In the genomic region with DNA sequence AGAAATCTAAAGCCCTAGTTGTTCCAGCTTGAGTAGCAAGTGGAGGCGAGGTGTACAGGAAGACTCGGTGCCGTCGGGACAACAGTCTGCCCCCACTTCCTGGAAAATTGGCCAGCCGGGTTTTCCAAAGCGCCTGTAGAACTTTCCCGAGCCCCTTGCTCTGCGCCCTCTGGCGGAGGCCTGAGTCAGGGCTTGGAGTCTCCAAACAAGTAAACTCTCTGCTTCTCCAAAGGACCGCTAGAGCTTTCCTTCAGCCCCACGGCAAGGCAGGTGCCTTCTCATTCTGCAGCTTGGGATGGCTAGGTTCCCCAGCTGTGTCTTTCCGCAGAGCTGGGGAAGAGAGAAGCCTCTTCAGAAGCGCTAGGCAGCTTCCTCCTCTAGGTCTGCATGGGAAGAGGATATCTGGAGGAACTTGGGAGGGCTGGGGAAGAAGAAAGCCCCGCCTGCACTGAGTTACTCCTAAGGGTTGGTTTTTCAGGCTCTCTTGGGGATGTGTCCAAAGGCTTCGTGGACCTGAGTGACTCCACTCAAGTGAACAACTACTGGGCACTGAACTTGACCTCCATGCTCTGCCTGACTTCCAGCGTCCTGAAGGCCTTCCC, we compare ENCODE assay signal across 8 cellular contexts. TPM values are rescaled to one million over a fixed set of nuclear protein-coding genes. Genes with fewer than 3 reads are reported as not detected.
DNase-seq lines count a peak whose midpoint lies in the region; ATAC-seq and TF ChIP-seq lines count a peak whose summit lies in the region.

No MANE protein-coding gene starts in this region.

- peaks cover 0 to 5% of the 10 kb centered on the region in 2 donors for H3K36me3 ChIP-seq in body of pancreas (replicated peaks in 1 of 2; ENCODE audit: insufficient read depth in 1 of 2, low read depth in 2 of 2)

- H3K27ac ChIP-seq in body of pancreas = peak overlapping the region; percentile 53 to 97 (median 96)

- CTCF ChIA-PET in T-cell (lab: Charles Lee) = no interaction called here

- peaks cover 8 to 14% (median 10%) of the 10 kb centered on the region in 3 donors for H3K4me1 Mint-ChIP-seq in T-cell

- H3K9me3 ChIP-seq in body of pancreas = no peaks in the 10 kb centered on the region

- H3K27ac Mint-ChIP-seq in T-cell = no peak overlapping the region

- 5 to 13% methylated on average over 3 to 16 of the region's 16 CpGs for WGBS in body of pancreas, 2 donors

- H3K4me3 ChIP-seq in GM12865 (ENCODE audit: low read depth, low read length) (peak overlapping the region; percentile 78), body of pancreas (peak overlapping the region; percentile 30 to 72)

- H3K27me3 Mint-ChIP-seq in T-cell = peaks cover 57 to 84% of the 10 kb centered on the region in 2 donors

- no peaks in the 10 kb centered on the region for H3K27me3 ChIP-seq in body of pancreas

- peak overlapping the region; percentile 62 to 77 (median 75) for H3K4me3 Mint-ChIP-seq in T-cell

- no peaks in the 10 kb centered on the region for H3K9me3 Mint-ChIP-seq in T-cell

- ATAC-seq in HG02798 (IDR thresholded peaks at IDR 0.05; ENCODE audit: poor library complexity, unreplicated experiment) (peak; percentile 37), T-cell (replicated peaks in 1 of 4) (peak; percentile 41 to 59 (median 52)), body of pancreas (peak; percentile 83)

- H3K36me3 Mint-ChIP-seq in T-cell = no peaks in the 10 kb centered on the region

- peak; percentile 96 for TF ChIP-seq CTCF in GM12865 (IDR thresholded peaks at IDR 0.05; ENCODE audit: insufficient read depth, low read depth, low read length, missing control alignments)
- TF ChIP-seq CTCF in body of pancreas (IDR thresholded peaks at IDR 0.05) = peak; percentile 89 to 95 (median 92)

- intact Hi-C loops in body of pancreas (cut with DNase I) = loop anchor here (5.0 kb wide), 1 partner anchor 34 kb away; no protein-coding TSS in a partner anchor

- DNase-seq in GM12865 (ENCODE audit: low read depth) = peak; percentile 74
- peak; percentile 69 for DNase-seq in NCI-H1417 treated with DMSO at 0.1 percent for 48 hours (lab: John Stamatoyannopoulos, UW)
- peak in 22 of 34 experiments; percentile 16 to 51 (median 32) for DNase-seq in T-cell
- DNase-seq in body of pancreas = peak; percentile 92 to 93 (median 93)
- peak; percentile 16 to 86 (median 70) for DNase-seq in hypothalamus (lab: John Stamatoyannopoulos, UW)
- peak; percentile 80 for DNase-seq in putamen (ENCODE audit: low spot score)
- DNase-seq in cortex of kidney (lab: John Stamatoyannopoulos, UW) = no peak

- POLR2A ChIA-PET in T-cell (lab: Charles Lee) = no interaction called here

- peaks cover 39% of the 10 kb centered on the region for H3K4me1 ChIP-seq in body of pancreas

- peak in 2 of 3 donors; percentile 44 to 57 for TF ChIP-seq POLR2A in body of pancreas (IDR thresholded peaks at IDR 0.05)

RNA-seq across cellular contexts. Expression of gene SPR, which starts 0.7 kb away (rescaled TPM):
- total RNA-seq in T-cell = under 1 TPM in 3 of 5 donors, not detected in 2; 0.35 to 0.58 (median 0.39) TPM
- 10 to 100 TPM; 62.6 to 84.6 TPM for total RNA-seq in body of pancreas

RNA-seq across cellular contexts. Expression of gene EMX1, which starts 29.4 kb away (rescaled TPM):
- not detected for total RNA-seq in T-cell
- total RNA-seq in body of pancreas = under 1 TPM; 0.26 to 0.33 TPM

Comparison
In these comparisons a context has a peak if more than half of its experiments do, and no peak if none do; other contexts are left out.
1. RNA of gene SPR, which starts 0.7 kb away (total RNA-seq): 62.6 to 84.6 TPM in body of pancreas; 0.35 to 0.58 TPM in T-cell; every median in the first group is over 10 times any median in the second.
2. Peak in every context shown above with its lines, with median percentiles within 50 percentile points of each other: ATAC-seq.